8 cellular contexts compared by ENCODE assay signal in genomic region chr4:76197971-76198410, GRCh38. TPM values are rescaled to one million over a fixed set of nuclear protein-coding genes. Genes with fewer than 3 reads are reported as not detected.
DNase-seq lines count a peak whose midpoint lies in the region; TF ChIP-seq lines count a peak whose summit lies in the region.

No MANE protein-coding gene starts in this region.

- peak; percentile 49 for DNase-seq in activated naive CD4-positive, alpha-beta T cell treated with anti-CD3 and anti-CD28 coated beads for 36 hours
- DNase-seq in activated naive CD4-positive, alpha-beta T cell treated with Interleukin-2 at 50 U/mL for 16 hours: no peak
- DNase-seq in LHCN-M2 (ENCODE audit: low read depth) (peak; percentile 73), SJCRH30 (peak; percentile 86 to 92), epidermal melanocyte (ENCODE audit: insufficient read length, low spot score) (peak; percentile 46), nephron progenitor cell (peak; percentile 12), GM10248 (ENCODE audit: extremely low spot score) (no peak), H4 (ENCODE audit: low spot score) (no peak)

- intact Hi-C loops in activated naive CD4-positive, alpha-beta T cell treated with anti-CD3 and anti-CD28 coated beads for 36 hours (cut with micrococcal nuclease): loop anchor here (1.0 to 5.0 kb wide), 2 partner anchors 16 to 104 kb away; no protein-coding TSS in a partner anchor

- H3K9me3 ChIP-seq in SJCRH30 (replicated peaks): no peaks in the 10 kb centered on the region

- H3K4me1 ChIP-seq in SJCRH30: peaks cover 51% of the 10 kb centered on the region

- no peaks in the 10 kb centered on the region for H3K9me3 Mint-ChIP-seq in activated naive CD4-positive, alpha-beta T cell treated with anti-CD3 and anti-CD28 coated beads for 36 hours
- H3K9me3 Mint-ChIP-seq in nephron progenitor cell: peaks cover 9% of the 10 kb centered on the region

- H3K4me3 Mint-ChIP-seq in activated naive CD4-positive, alpha-beta T cell treated with anti-CD3 and anti-CD28 coated beads for 36 hours: no peak overlapping the region
- no peak overlapping the region for H3K4me3 Mint-ChIP-seq in nephron progenitor cell

- peak overlapping the region; percentile 74 for H3K27ac ChIP-seq in SJCRH30

- POLR2A ChIA-PET in GM10248 (lab: Yijun Ruan, JAX): no interaction called here

- CTCF ChIA-PET in activated naive CD4-positive, alpha-beta T cell treated with anti-CD3 and anti-CD28 coated beads for 36 hours (lab: Charles Lee): interaction anchor here (1.4 to 1.6 kb wide), 2 partner anchors 17 to 18 kb away, joined by 3 to 7 read pairs; no protein-coding TSS in a partner anchor
- CTCF ChIA-PET in GM10248 (lab: Yijun Ruan, JAX): interaction anchor here (2.8 to 4.9 kb wide), 2 partner anchors 13 to 18 kb away, joined by 22 to 40 read pairs; no protein-coding TSS in a partner anchor

- peaks cover 25% of the 10 kb centered on the region for H3K36me3 ChIP-seq in SJCRH30

- H3K27ac Mint-ChIP-seq in activated naive CD4-positive, alpha-beta T cell treated with anti-CD3 and anti-CD28 coated beads for 36 hours: no peak overlapping the region
- peak overlapping the region; percentile 96 for H3K27ac Mint-ChIP-seq in nephron progenitor cell

- TF ChIP-seq CTCF in nephron progenitor cell (IDR thresholded peaks at IDR 0.05): no peak
- no peak for TF ChIP-seq CTCF in GM10248 (IDR thresholded peaks at IDR 0.05; ENCODE audit: control extremely low read depth, extremely low read depth, low read depth, missing control alignments)

- H3K4me1 Mint-ChIP-seq in activated naive CD4-positive, alpha-beta T cell treated with anti-CD3 and anti-CD28 coated beads for 36 hours (ENCODE audit: low read depth): peaks cover 34% of the 10 kb centered on the region
- peaks cover 42% of the 10 kb centered on the region for H3K4me1 Mint-ChIP-seq in nephron progenitor cell

- H3K27me3 ChIP-seq in SJCRH30: no peaks in the 10 kb centered on the region

- peaks cover 16% of the 10 kb centered on the region for H3K36me3 Mint-ChIP-seq in activated naive CD4-positive, alpha-beta T cell treated with anti-CD3 and anti-CD28 coated beads for 36 hours (ENCODE audit: low read depth)
- H3K36me3 Mint-ChIP-seq in nephron progenitor cell (ENCODE audit: low read depth): peaks cover 55% of the 10 kb centered on the region

- H3K4me3 ChIP-seq in SJCRH30: peak overlapping the region; percentile 27

- H3K27me3 Mint-ChIP-seq in activated naive CD4-positive, alpha-beta T cell treated with anti-CD3 and anti-CD28 coated beads for 36 hours (ENCODE audit: low read depth): no peaks in the 10 kb centered on the region
- no peaks in the 10 kb centered on the region for H3K27me3 Mint-ChIP-seq in nephron progenitor cell (ENCODE audit: low read depth, poor library complexity)

RNA-seq across cellular contexts. Expression of gene SCARB2, which starts 15.6 kb away (rescaled TPM):
- 1 to 10 TPM; 5.4 to 7.8 TPM for total RNA-seq in activated naive CD4-positive, alpha-beta T cell treated with anti-CD3 and anti-CD28 coated beads for 36 hours
- 156 and 163 TPM in 2 replicates for total RNA-seq in LHCN-M2 (2014; rRNA removed)
- 79.5 TPM for polyA plus RNA-seq in LHCN-M2 (2012)
- total RNA-seq in SJCRH30 (2014; rRNA removed; shearing (Covaris generic)): 97.5 and 99.4 TPM in 2 replicates
- 88.5 and 101 TPM in 2 replicates for total RNA-seq in H4 (2014; rRNA removed; shearing (Covaris generic))

RNA-seq across cellular contexts. Expression of gene NUP54, which starts 49.8 kb away (rescaled TPM):
- total RNA-seq in activated naive CD4-positive, alpha-beta T cell treated with anti-CD3 and anti-CD28 coated beads for 36 hours: 10 to 100 TPM; 43.9 to 53.4 TPM
- 42.4 and 48.2 TPM in 2 replicates for total RNA-seq in LHCN-M2 (2014; rRNA removed)
- polyA plus RNA-seq in LHCN-M2 (2012): 12.3 TPM
- 108 and 117 TPM in 2 replicates for total RNA-seq in SJCRH30 (2014; rRNA removed; shearing (Covaris generic))
- total RNA-seq in H4 (2014; rRNA removed; shearing (Covaris generic)): 56.3 and 68.6 TPM in 2 replicates

RNA-seq across cellular contexts. Expression of gene FAM47E, which starts 53.5 kb away (rescaled TPM):
- total RNA-seq in activated naive CD4-positive, alpha-beta T cell treated with anti-CD3 and anti-CD28 coated beads for 36 hours: not detected
- total RNA-seq in LHCN-M2 (2014; rRNA removed): 0.11 and 0.19 TPM in 2 replicates
- polyA plus RNA-seq in LHCN-M2 (2012): 0.17 TPM
- total RNA-seq in SJCRH30 (2014; rRNA removed; shearing (Covaris generic)): 0.02 and 0.28 TPM in 2 replicates
- total RNA-seq in H4 (2014; rRNA removed; shearing (Covaris generic)): 3.9 and 4.9 TPM in 2 replicates

Comparison
In these comparisons a context has a peak if more than half of its experiments do, and no peak if none do; other contexts are left out.
1. DNase-seq: peak in activated naive CD4-positive, alpha-beta T cell treated with anti-CD3 and anti-CD28 coated beads for 36 hours (single experiment), LHCN-M2 (single experiment), SJCRH30 (2 of 2), epidermal melanocyte (single experiment) and nephron progenitor cell (single experiment); none in activated naive CD4-positive, alpha-beta T cell treated with Interleukin-2 at 50 U/mL for 16 hours (single experiment), GM10248 (single experiment) and H4 (single experiment).
2. RNA of gene SCARB2, which starts 15.6 kb away (total RNA-seq): 156 to 163 TPM in LHCN-M2, 88.5 to 101 TPM in H4 and 97.5 to 99.4 TPM in SJCRH30; 5.4 to 7.8 TPM in activated naive CD4-positive, alpha-beta T cell treated with anti-CD3 and anti-CD28 coated beads for 36 hours; every median in the first group is over 10 times any median in the second.